2 cellular contexts compared by ENCODE assay signal in genomic region chr9:77803423-77803822, GRCh38.
TF ChIP-seq lines count a peak whose summit lies in the region.

No MANE protein-coding gene starts in this region.

TF ChIP-seq in SK-N-SH, 30 proteins besides CTCF, POLR2A, EP300 and RAD21 (continued from another document):
- TF ChIP-seq, protein P1, sequence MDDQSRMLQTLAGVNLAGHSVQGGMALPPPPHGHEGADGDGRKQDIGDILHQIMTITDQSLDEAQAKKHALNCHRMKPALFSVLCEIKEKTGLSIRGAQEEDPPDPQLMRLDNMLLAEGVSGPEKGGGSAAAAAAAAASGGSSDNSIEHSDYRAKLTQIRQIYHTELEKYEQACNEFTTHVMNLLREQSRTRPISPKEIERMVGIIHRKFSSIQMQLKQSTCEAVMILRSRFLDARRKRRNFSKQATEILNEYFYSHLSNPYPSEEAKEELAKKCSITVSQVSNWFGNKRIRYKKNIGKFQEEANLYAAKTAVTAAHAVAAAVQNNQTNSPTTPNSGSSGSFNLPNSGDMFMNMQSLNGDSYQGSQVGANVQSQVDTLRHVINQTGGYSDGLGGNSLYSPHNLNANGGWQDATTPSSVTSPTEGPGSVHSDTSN (IDR thresholded peaks at IDR 0.05): peak; percentile 31; the same call in 1 of the 2 replicates
- TF ChIP-seq TCF12 (IDR thresholded peaks at IDR 0.05): peak; percentile 69

TF ChIP-seq in SK-N-SH treated with all-trans-retinoic acid at 6 μM for 48 hours, 23 proteins besides CTCF, POLR2A, EP300 and RAD21 (continued from another document):
- TF ChIP-seq PATZ1 (CRISPR knock-in tag; IDR thresholded peaks at IDR 0.05; ENCODE audit: borderline replicate concordance) (no peak), ZC3H10 (CRISPR knock-in tag; IDR thresholded peaks at IDR 0.05) (no peak), TCF4 (CRISPR knock-in tag; IDR thresholded peaks at IDR 0.05; ENCODE audit: borderline replicate concordance) (no peak), TOX (CRISPR knock-in tag; IDR thresholded peaks at IDR 0.05; ENCODE audit: borderline replicate concordance) (no peak), GLIS3 (CRISPR knock-in tag; IDR thresholded peaks at IDR 0.05) (no peak), SNAI2 (CRISPR knock-in tag; IDR thresholded peaks at IDR 0.05) (no peak), RARB (CRISPR knock-in tag; IDR thresholded peaks at IDR 0.05) (no peak)
- TF ChIP-seq, protein P2, sequence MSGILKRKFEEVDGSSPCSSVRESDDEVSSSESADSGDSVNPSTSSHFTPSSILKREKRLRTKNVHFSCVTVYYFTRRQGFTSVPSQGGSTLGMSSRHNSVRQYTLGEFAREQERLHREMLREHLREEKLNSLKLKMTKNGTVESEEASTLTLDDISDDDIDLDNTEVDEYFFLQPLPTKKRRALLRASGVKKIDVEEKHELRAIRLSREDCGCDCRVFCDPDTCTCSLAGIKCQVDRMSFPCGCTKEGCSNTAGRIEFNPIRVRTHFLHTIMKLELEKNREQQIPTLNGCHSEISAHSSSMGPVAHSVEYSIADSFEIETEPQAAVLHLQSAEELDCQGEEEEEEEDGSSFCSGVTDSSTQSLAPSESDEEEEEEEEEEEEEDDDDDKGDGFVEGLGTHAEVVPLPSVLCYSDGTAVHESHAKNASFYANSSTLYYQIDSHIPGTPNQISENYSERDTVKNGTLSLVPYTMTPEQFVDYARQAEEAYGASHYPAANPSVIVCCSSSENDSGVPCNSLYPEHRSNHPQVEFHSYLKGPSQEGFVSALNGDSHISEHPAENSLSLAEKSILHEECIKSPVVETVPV (CRISPR knock-in tag; IDR thresholded peaks at IDR 0.05): no peak
